16 cellular contexts compared by ENCODE assay signal in genomic region chr3:177945999-177946398, GRCh38.
DNase-seq lines count a peak whose midpoint lies in the region; ATAC-seq and TF ChIP-seq lines count a peak whose summit lies in the region.
"Had no signal": no experiment of that assay in that cellular context is flagged by ENCODE, and none has a peak within 500 bp of the region (broad histone marks: within the 10 kb centered on the region; RNA-seq: fewer than 3 reads in every experiment).

No MANE protein-coding gene starts in this region.

- H3K27ac Mint-ChIP-seq in activated T-helper 2 cell treated with anti-CD3 and anti-CD28 coated beads, Interferon-gamma antibody, Interleukin-2, Interleukin-4, amounts not matched to agents 10 μg/mL and 5 μg/mL and 100 μg/mL, durations not matched to agents 14 hours and 24 hours and 36 hours = no peak overlapping the region
- H3K27ac Mint-ChIP-seq: H9 had no signal

- peaks cover 15% of the 10 kb centered on the region for H3K4me1 Mint-ChIP-seq in activated T-helper 2 cell treated with anti-CD3 and anti-CD28 coated beads, Interferon-gamma antibody, Interleukin-2, Interleukin-4, amounts not matched to agents 10 μg/mL and 5 μg/mL and 100 μg/mL, durations not matched to agents 14 hours and 24 hours and 36 hours (ENCODE audit: low read depth)

- H3K4me3 Mint-ChIP-seq in activated T-helper 2 cell treated with anti-CD3 and anti-CD28 coated beads, Interferon-gamma antibody, Interleukin-2, Interleukin-4, amounts not matched to agents 10 μg/mL and 5 μg/mL and 100 μg/mL, durations not matched to agents 14 hours and 24 hours and 36 hours (ENCODE audit: low read depth) = no peak overlapping the region
- H3K4me3 Mint-ChIP-seq: H9 had no signal

- H3K9me2 ChIP-seq in hepatocyte (replicated peaks; ENCODE audit: insufficient read depth) = no peaks in the 10 kb centered on the region

- no peak for TF ChIP-seq CTCF in right atrium auricular region (IDR thresholded peaks at IDR 0.05)
- no peak for TF ChIP-seq CTCF in hepatocyte (IDR thresholded peaks at IDR 0.05; ENCODE audit: poor library complexity)

- no peaks in the 10 kb centered on the region for H3K4me1 ChIP-seq in right atrium auricular region
- no peaks in the 10 kb centered on the region for H3K4me1 ChIP-seq in hepatocyte (ENCODE audit: insufficient read depth)

- H3K27ac ChIP-seq in right atrium auricular region (no peak overlapping the region), SK-N-MC (peak overlapping the region; percentile 81; the same call in 1 of the 2 replicates), hepatocyte (peak overlapping the region; percentile 19)

- peaks cover 5% of the 10 kb centered on the region for H3K36me3 Mint-ChIP-seq in activated T-helper 2 cell treated with anti-CD3 and anti-CD28 coated beads, Interferon-gamma antibody, Interleukin-2, Interleukin-4, amounts not matched to agents 10 μg/mL and 5 μg/mL and 100 μg/mL, durations not matched to agents 14 hours and 24 hours and 36 hours (ENCODE audit: low read depth)

- H3K36me3 ChIP-seq in right atrium auricular region (no peaks in the 10 kb centered on the region), SK-N-MC (ENCODE audit: insufficient read depth, low read length) (no peaks in the 10 kb centered on the region), hepatocyte (replicated peaks; ENCODE audit: insufficient read depth, low read depth) (no peaks in the 10 kb centered on the region)

- intact Hi-C loops in left cardiac atrium (cut with DNase I) = no loop called here
- intact Hi-C loops in sciatic nerve (cut with DNase I) = no loop called here
- intact Hi-C loops in activated T-helper 2 cell treated with anti-CD3 and anti-CD28 coated beads, Interferon-gamma antibody, Interleukin-2, Interleukin-4, amounts not matched to agents 10 μg/mL and 5 μg/mL and 100 μg/mL, durations not matched to agents 14 hours and 24 hours and 36 hours (cut with micrococcal nuclease) = no loop called here

- H3K9ac ChIP-seq in SK-N-MC (ENCODE audit: insufficient read length) = no peak overlapping the region

- H3K27me3 Mint-ChIP-seq in activated T-helper 2 cell treated with anti-CD3 and anti-CD28 coated beads, Interferon-gamma antibody, Interleukin-2, Interleukin-4, amounts not matched to agents 10 μg/mL and 5 μg/mL and 100 μg/mL, durations not matched to agents 14 hours and 24 hours and 36 hours (ENCODE audit: low read depth) = no peaks in the 10 kb centered on the region

- peaks cover 6% of the 10 kb centered on the region for H3K9me3 Mint-ChIP-seq in activated T-helper 2 cell treated with anti-CD3 and anti-CD28 coated beads, Interferon-gamma antibody, Interleukin-2, Interleukin-4, amounts not matched to agents 10 μg/mL and 5 μg/mL and 100 μg/mL, durations not matched to agents 14 hours and 24 hours and 36 hours
- H3K9me3 Mint-ChIP-seq: H9 had no signal

- H3K4me3 ChIP-seq in right atrium auricular region (no peak overlapping the region), SK-N-MC (no peak overlapping the region; the same call in 1 of the 2 replicates), hepatocyte (no peak overlapping the region)

- peak; percentile 67 to 97 for ATAC-seq in left cardiac atrium
- peak; percentile 38 for ATAC-seq in sciatic nerve
- ATAC-seq: Right ventricle myocardium inferior had no signal

- DNase-seq in left cardiac atrium (no peak), right atrium auricular region (ENCODE audit: low spot score) (no peak), SK-N-MC (ENCODE audit: low read depth, low spot score) (no peak), hepatocyte (ENCODE audit: low spot score) (no peak), sciatic nerve (ENCODE audit: low spot score) (no peak), mucosa of gallbladder (ENCODE audit: low spot score) (no peak), NCI-H2029 treated with DMSO at 0.1 percent for 48 hours (lab: John Stamatoyannopoulos, UW) (no peak)
- no peak for DNase-seq in activated T-helper 2 cell treated with anti-CD3 and anti-CD28 coated beads, Interferon-gamma antibody, Interleukin-2, Interleukin-4, amounts not matched to agents 10 μg/mL and 5 μg/mL and 100 μg/mL, durations not matched to agents 14 hours and 24 hours and 36 hours (ENCODE audit: low spot score)
- DNase-seq: DND-41, H9, Karpas-422, MM.1S, NCI-H1092 treated with DMSO at 0.1 percent for 48 hours, NCI-H146, NCI-H2081 had no signal

- H2AFZ ChIP-seq in hepatocyte = no peak overlapping the region

- H3K27me3 ChIP-seq in right atrium auricular region (no peaks in the 10 kb centered on the region), hepatocyte (no peaks in the 10 kb centered on the region)

- H3K4me2 ChIP-seq in hepatocyte = no peak overlapping the region

- H3K79me2 ChIP-seq in hepatocyte = no peaks in the 10 kb centered on the region

- H3K9me3 ChIP-seq in right atrium auricular region = no peaks in the 10 kb centered on the region
- H3K9me3 ChIP-seq in SK-N-MC (ENCODE audit: low read depth, low read length) = no peaks in the 10 kb centered on the region
- H3K9me3 ChIP-seq in hepatocyte (ENCODE audit: low read depth) = no peaks in the 10 kb centered on the region

- H4K20me1 ChIP-seq in hepatocyte (ENCODE audit: insufficient read depth, poor library complexity, severe bottlenecking) = no peaks in the 10 kb centered on the region

- 89% methylated on average over 8 of the region's 8 CpGs for WGBS in hepatocyte (ENCODE audit: low lambda C conversion rate, missing lambda C conversion rate)

Comparison
In these comparisons a context has a peak if more than half of its experiments do, and no peak if none do; other contexts are left out.
1. H3K27ac ChIP-seq: peak in SK-N-MC (single experiment) and hepatocyte (single experiment); none in right atrium auricular region (0 of 2).